10 cellular contexts compared by ENCODE assay signal in the genomic region with DNA sequence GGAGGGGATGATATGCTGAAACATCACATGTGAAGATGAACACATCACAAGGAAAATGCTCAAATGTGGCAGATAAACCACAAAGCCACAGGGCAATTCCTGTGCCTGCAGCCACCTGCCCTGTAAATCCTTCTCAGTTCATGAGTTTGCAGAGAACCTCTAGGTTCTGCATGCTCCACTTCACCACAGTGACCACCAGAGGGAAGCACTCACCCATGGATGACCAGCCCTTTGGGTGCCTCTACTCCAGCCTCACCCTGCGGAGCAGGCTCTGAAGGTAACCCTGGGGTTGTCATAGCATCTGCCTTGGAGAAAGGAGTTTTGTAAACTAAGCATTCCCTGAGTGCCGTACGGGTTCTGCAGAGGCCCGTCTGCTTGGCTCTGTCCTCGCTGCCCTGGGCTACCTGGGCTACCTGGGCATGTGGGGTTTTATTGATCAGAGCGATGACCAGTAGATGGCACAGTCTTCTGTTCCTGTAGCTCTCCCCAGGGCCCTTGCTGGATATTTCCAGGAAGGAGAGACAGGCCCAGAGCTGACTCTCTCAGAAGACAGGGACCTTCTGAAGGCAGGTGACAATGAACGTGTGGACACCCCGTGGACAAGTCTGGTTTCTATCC. TPM values are rescaled to one million over a fixed set of nuclear protein-coding genes. Genes with fewer than 3 reads are reported as not detected.
A peak's percentile ranks its signal among the peaks of the same experiment; 100 is the strongest.
DNase-seq lines count a peak whose midpoint lies in the region; ATAC-seq, FAIRE-seq and TF ChIP-seq lines count a peak whose summit lies in the region.
"Had no signal": no experiment of that assay in that cellular context is flagged by ENCODE, and none has a peak within 500 bp of the region (broad histone marks: within the 10 kb centered on the region; RNA-seq: fewer than 3 reads in every experiment).

No MANE protein-coding gene starts in this region.

- H3K4ac ChIP-seq in H1 (replicated peaks; ENCODE audit: insufficient read length, low read depth, low read length) = no peak overlapping the region

- TF ChIP-seq POLR2A in H1 (IDR thresholded peaks at IDR 0.05; ENCODE audit: control extremely low read depth in 1 of 2, low read depth in 2 of 2, low read length in 2 of 2) = no peak

- no peak overlapping the region for H3K4me3 Mint-ChIP-seq in CD4-positive, alpha-beta memory T cell
- H3K4me3 Mint-ChIP-seq: memory B cell had no signal

- H3K9me3 ChIP-seq in BLaER1 = peaks cover 3% of the 10 kb centered on the region; the same call in 1 of the 2 replicates
- no peaks in the 10 kb centered on the region for H3K9me3 ChIP-seq in H1 (ENCODE audit: insufficient read depth in 2 of 2, low read depth in 1 of 2, low read length in 1 of 2)
- no peaks in the 10 kb centered on the region for H3K9me3 ChIP-seq in CD4-positive, alpha-beta memory T cell (ENCODE audit: control insufficient read depth in 1 of 2, low read length in 2 of 2)
- H3K9me3 ChIP-seq: SJSA1 had no signal

- intact Hi-C loops in CD4-positive, alpha-beta memory T cell (cut with micrococcal nuclease) = no loop called here

- CTCF ChIA-PET in H1 (lab: Charles Lee; ENCODE audit: partially characterized antibody) = interaction anchor here (0.6 to 3.6 kb wide), 21 partner anchors 16 to 593 kb away, joined by 3 to 24 read pairs (median 3); partner anchors contain the start of gene CST1
- CTCF ChIA-PET in CD4-positive, alpha-beta memory T cell (lab: Charles Lee; ENCODE audit: partially characterized antibody) = no interaction called here

- H3K4me1 ChIP-seq in BLaER1 = peaks cover 26% of the 10 kb centered on the region
- no peaks in the 10 kb centered on the region for H3K4me1 ChIP-seq in H1 (replicated peaks in 1 of 4; ENCODE audit: control insufficient read depth in 3 of 4, insufficient read depth in 4 of 4, low read length in 3 of 4)
- H3K4me1 ChIP-seq in CD4-positive, alpha-beta memory T cell (ENCODE audit: insufficient read depth, low read length) = no peaks in the 10 kb centered on the region
- H3K4me1 ChIP-seq: SJSA1 had no signal

- H3K9me3 Mint-ChIP-seq in CD4-positive, alpha-beta memory T cell = peaks cover 0 to 5% (median 0%) of the 10 kb centered on the region in 8 donors

- peaks cover 0 to 3% of the 10 kb centered on the region in 2 donors for H3K27me3 Mint-ChIP-seq in CD4-positive, alpha-beta memory T cell

- no peak overlapping the region for H2BK12ac ChIP-seq in H1 (ENCODE audit: low read depth, low read length)

- no peak for TF ChIP-seq EP300 in H1 (IDR thresholded peaks at IDR 0.05; ENCODE audit: borderline replicate concordance in 1 of 2, low read depth in 2 of 2, low read length in 2 of 2)

- no peaks in the 10 kb centered on the region for H4K20me1 ChIP-seq in BLaER1
- H4K20me1 ChIP-seq in H1 (replicated peaks in 1 of 2; ENCODE audit: control insufficient read depth in 1 of 2, insufficient read depth in 2 of 2, low read length in 2 of 2) = no peaks in the 10 kb centered on the region

- DNase-seq in NCI-H69 (lab: John Stamatoyannopoulos, UW) (peak; percentile 31), H1 (ENCODE audit: low read depth in 1 of 2, low spot score in 2 of 2) (peak in 1 of 2 experiments; percentile 83), pons (ENCODE audit: low spot score) (peak; percentile 8)
- DNase-seq in CD4-positive, alpha-beta memory T cell = no peak

- no peaks in the 10 kb centered on the region for H3K79me2 ChIP-seq in H1 (ENCODE audit: control insufficient read depth in 1 of 2, insufficient read depth in 2 of 2, low read length in 2 of 2)

- no peak overlapping the region for H3K14ac ChIP-seq in H1 (ENCODE audit: insufficient read length)

- H3K18ac ChIP-seq in H1 (ENCODE audit: extremely low read depth, low read length) = no peak overlapping the region

- H3K4me2 ChIP-seq in BLaER1 (peak overlapping the region; percentile 70), H1 (ENCODE audit: insufficient read depth in 1 of 2, low read depth in 2 of 2, low read length in 2 of 2) (no peak overlapping the region)

- TF ChIP-seq RAD21 in H1 (IDR thresholded peaks at IDR 0.05 in 1 of 2, conservative IDR thresholded peaks at IDR 0.05 in 1 of 2; ENCODE audit: low read depth in 2 of 2, low read length in 2 of 2) = peak; percentile 82 to 84

- H3K36me3 Mint-ChIP-seq in CD4-positive, alpha-beta memory T cell = no peaks in the 10 kb centered on the region

- ATAC-seq in HG03045 (IDR thresholded peaks at IDR 0.05; ENCODE audit: unreplicated experiment) = no peak
- no peak for ATAC-seq in GM18519 (IDR thresholded peaks at IDR 0.05; ENCODE audit: low FRiP score, unreplicated experiment)

- H3K27me3 ChIP-seq in BLaER1 = no peaks in the 10 kb centered on the region
- H3K27me3 ChIP-seq in H1 (replicated peaks in 1 of 4; ENCODE audit: control insufficient read depth in 3 of 4, extremely low read depth in 1 of 4, insufficient read depth in 3 of 4, low read length in 3 of 4) = no peaks in the 10 kb centered on the region
- no peaks in the 10 kb centered on the region for H3K27me3 ChIP-seq in CD4-positive, alpha-beta memory T cell (ENCODE audit: insufficient read depth, low read length)
- H3K27me3 ChIP-seq: SJSA1 had no signal

- H2BK20ac ChIP-seq in H1 (ENCODE audit: low read length) = no peak overlapping the region

- H3K4me3 ChIP-seq in BLaER1 (no peak overlapping the region), H1 (ENCODE audit: extremely low read depth in 1 of 4, insufficient read depth in 2 of 4, low read depth in 3 of 4, low read length in 4 of 4) (no peak overlapping the region)
- H3K4me3 ChIP-seq in CD4-positive, alpha-beta memory T cell (ENCODE audit: low read length in 2 of 2) = no peak overlapping the region
- H3K4me3 ChIP-seq: SJSA1 had no signal

- H3K23ac ChIP-seq in H1 (ENCODE audit: insufficient read length) = no peak overlapping the region

- no peak overlapping the region for H4K91ac ChIP-seq in H1 (replicated peaks; ENCODE audit: insufficient read length, low read length)

- FAIRE-seq in H1 (lab: Jason Lieb, UNC) = peak; percentile 91

- no peaks in the 10 kb centered on the region for H3K4me1 Mint-ChIP-seq in CD4-positive, alpha-beta memory T cell
- H3K4me1 Mint-ChIP-seq: memory B cell had no signal

- H3K27ac Mint-ChIP-seq in CD4-positive, alpha-beta memory T cell = no peak overlapping the region
- H3K27ac Mint-ChIP-seq: memory B cell had no signal

- no peaks in the 10 kb centered on the region for H3K36me3 ChIP-seq in BLaER1
- no peaks in the 10 kb centered on the region for H3K36me3 ChIP-seq in H1 (ENCODE audit: control insufficient read depth in 2 of 4, insufficient read depth in 4 of 4, low read length in 3 of 4)
- no peaks in the 10 kb centered on the region for H3K36me3 ChIP-seq in CD4-positive, alpha-beta memory T cell (ENCODE audit: insufficient read depth, low read length)
- H3K36me3 ChIP-seq: SJSA1 had no signal

- no peak overlapping the region for H2BK5ac ChIP-seq in H1 (ENCODE audit: low read depth, low read length)

- peaks cover 6% of the 10 kb centered on the region; the same call in 1 of the 2 replicates for H3K23me2 ChIP-seq in H1 (ENCODE audit: low read depth, low read length)

- no peak overlapping the region for H3K27ac ChIP-seq in BLaER1
- H3K27ac ChIP-seq in H1 (ENCODE audit: low read depth, low read length) = no peak overlapping the region
- no peak overlapping the region for H3K27ac ChIP-seq in CD4-positive, alpha-beta memory T cell (ENCODE audit: low read depth, low read length)
- H3K27ac ChIP-seq: SJSA1 had no signal

- H2BK120ac ChIP-seq in H1 (replicated peaks; ENCODE audit: low read depth, low read length) = no peak overlapping the region

- 76% methylated on average over 8 of the region's 8 CpGs; no CpG with 5 or more reads in 1 of the 2 experiments for WGBS in H1 (ENCODE audit: extremely low coverage in 1 of 2, insufficient coverage in 1 of 2, insufficient read length in 1 of 2, insufficient replicate concordance in 2 of 2, low coverage in 1 of 2, low lambda C conversion rate in 2 of 2, missing lambda C conversion rate in 1 of 2), 2 experiments

- POLR2A ChIA-PET in H1 (lab: Charles Lee; ENCODE audit: partially characterized antibody) = no interaction called here
- POLR2A ChIA-PET in CD4-positive, alpha-beta memory T cell (lab: Charles Lee; ENCODE audit: partially characterized antibody) = no interaction called here

- H3K9ac ChIP-seq in BLaER1 = no peak overlapping the region
- H3K9ac ChIP-seq in H1 (replicated peaks in 1 of 4; ENCODE audit: extremely low read depth in 1 of 4, low read depth in 3 of 4, low read length in 3 of 4) = no peak overlapping the region

- H3K79me1 ChIP-seq in H1 (ENCODE audit: low read depth, low read length) = no peaks in the 10 kb centered on the region

- H3K56ac ChIP-seq in H1 (replicated peaks; ENCODE audit: insufficient read length, low read depth, low read length) = no peak overlapping the region

- no peak overlapping the region for H4K5ac ChIP-seq in H1 (ENCODE audit: insufficient read length, low read depth, low read length)

- H4K8ac ChIP-seq in H1 (ENCODE audit: extremely low read depth, insufficient read depth, low read length) = no peak overlapping the region

- no peak overlapping the region for H2AK5ac ChIP-seq in H1 (ENCODE audit: low read depth, low read length)

- no peak overlapping the region for H2BK15ac ChIP-seq in H1 (ENCODE audit: low read length)

- TF ChIP-seq CTCF in GM12872 (IDR thresholded peaks at IDR 0.05; ENCODE audit: insufficient read depth, low read depth, low read length) = peak; percentile 72
- TF ChIP-seq CTCF in H1 (IDR thresholded peaks at IDR 0.05; ENCODE audit: control extremely low read depth in 1 of 3, insufficient read depth in 1 of 3, low read depth in 1 of 3, low read length in 3 of 3) = peak; percentile 75 to 90 (median 76)

- H2AFZ ChIP-seq in H1 (ENCODE audit: low read length) = no peak overlapping the region

RNA-seq across cellular contexts. Expression of gene CST1, which starts 31.7 kb away (rescaled TPM):
- total RNA-seq in H1 (2021; fragmentation: NEBNext Ultra II Directional; extraction: Animal tissue kit (Norgen Biotek cat#: 25700)) = 2.9 and 5.4 TPM in 2 replicates
- 2.3 TPM in 2 replicates for polyA plus RNA-seq in H1 (2011; rRNA removed)
- 1.3 TPM for polyA plus RNA-seq in H1 (2011; cell fraction: cytosol; rRNA removed)
- polyA plus RNA-seq in H1 (2011; cell fraction: nucleus; rRNA removed) = 1.8 TPM
- polyA plus RNA-seq in H1 (2012, experiment 1 of 2) = 5.8 to 20.4 TPM (median 10.6 TPM) in 4 replicates
- 30.5 TPM for polyA plus RNA-seq in H1 (2012, experiment 2 of 2)
- polyA plus RNA-seq in H1 (2013, experiment 1 of 2) = 5.8 TPM
- polyA plus RNA-seq in H1 (2013, experiment 2 of 2) = 6.1 TPM
- 0.63 and 0.78 TPM in 2 replicates for polyA minus RNA-seq in H1 (2011; rRNA and poly(A)+ RNA removed)
- polyA minus RNA-seq in H1 (2011; cell fraction: cytosol; rRNA and poly(A)+ RNA removed) = not detected
- polyA minus RNA-seq in H1 (2011; cell fraction: nucleus; rRNA and poly(A)+ RNA removed) = not detected
- not detected for total RNA-seq in CD4-positive, alpha-beta memory T cell
- polyA plus RNA-seq in CD4-positive, alpha-beta memory T cell = not detected
- total RNA-seq: SJSA1 had no signal

RNA-seq across cellular contexts. Expression of gene CST2, which starts 44.1 kb away (rescaled TPM):
- not detected in 2 replicates for total RNA-seq in H1 (2021; fragmentation: NEBNext Ultra II Directional; extraction: Animal tissue kit (Norgen Biotek cat#: 25700))
- not detected in 2 replicates for polyA plus RNA-seq in H1 (2011; rRNA removed)
- not detected for polyA plus RNA-seq in H1 (2011; cell fraction: cytosol; rRNA removed)
- not detected for polyA plus RNA-seq in H1 (2011; cell fraction: nucleus; rRNA removed)
- polyA plus RNA-seq in H1 (2012, experiment 1 of 2) = not detected in 4 replicates
- not detected for polyA plus RNA-seq in H1 (2012, experiment 2 of 2)
- polyA plus RNA-seq in H1 (2013, experiment 1 of 2) = not detected
- polyA plus RNA-seq in H1 (2013, experiment 2 of 2) = not detected
- not detected in 2 replicates for polyA minus RNA-seq in H1 (2011; rRNA and poly(A)+ RNA removed)
- not detected for polyA minus RNA-seq in H1 (2011; cell fraction: cytosol; rRNA and poly(A)+ RNA removed)
- not detected for polyA minus RNA-seq in H1 (2011; cell fraction: nucleus; rRNA and poly(A)+ RNA removed)
- not detected for total RNA-seq in CD4-positive, alpha-beta memory T cell
- not detected for polyA plus RNA-seq in CD4-positive, alpha-beta memory T cell
- total RNA-seq: SJSA1 had no signal

Comparison
In these comparisons a context has a peak if more than half of its experiments do, and no peak if none do; other contexts are left out.
1. DNase-seq: peak in NCI-H69 (single experiment) and pons (single experiment); none in CD4-positive, alpha-beta memory T cell (0 of 5).